ENCODE assay signal across 1 cellular context in the genomic region with DNA sequence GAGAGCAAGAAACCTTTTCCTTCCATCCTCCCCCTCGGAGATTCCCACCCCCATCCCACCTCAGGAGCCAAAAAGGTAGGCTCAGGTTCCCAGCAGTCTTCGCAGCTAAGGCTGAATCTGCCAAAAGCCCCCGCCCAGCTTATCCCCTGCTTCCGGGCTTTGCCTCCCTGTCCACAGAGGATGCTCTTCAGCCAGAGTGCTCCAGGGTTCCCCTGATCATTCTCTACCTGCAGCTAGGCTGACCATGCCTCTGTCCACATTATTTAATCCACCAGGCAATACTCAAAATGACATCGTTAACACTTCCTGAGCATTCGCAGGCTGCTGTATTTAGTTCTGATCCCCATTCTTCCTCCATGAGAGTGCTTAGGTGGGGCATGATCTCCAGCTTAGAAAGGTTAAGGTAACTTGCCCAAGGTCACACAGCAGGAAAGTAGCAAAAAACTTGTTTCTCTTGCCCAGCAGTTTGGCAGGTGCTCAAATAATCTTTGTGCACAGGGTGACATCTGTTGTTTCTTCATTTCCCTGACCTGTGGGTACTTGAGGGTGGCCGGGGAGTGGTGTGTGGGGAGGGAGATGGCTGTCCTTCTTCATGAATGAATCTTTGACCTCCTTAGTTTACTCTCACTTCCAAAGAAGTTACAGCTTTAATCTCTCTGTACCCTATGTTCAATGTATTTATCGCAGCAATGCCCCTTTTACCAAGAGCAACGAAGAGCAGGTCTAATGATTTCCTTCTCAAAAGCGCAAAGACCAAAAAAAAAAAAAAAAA.
TF ChIP-seq lines count a peak whose summit lies in the region.

No MANE protein-coding gene starts in this region.

TF ChIP-seq in HEK293, 187 proteins besides CTCF, POLR2A, EP300 and RAD21 (continued from another document):
- TF ChIP-seq, protein P1, sequence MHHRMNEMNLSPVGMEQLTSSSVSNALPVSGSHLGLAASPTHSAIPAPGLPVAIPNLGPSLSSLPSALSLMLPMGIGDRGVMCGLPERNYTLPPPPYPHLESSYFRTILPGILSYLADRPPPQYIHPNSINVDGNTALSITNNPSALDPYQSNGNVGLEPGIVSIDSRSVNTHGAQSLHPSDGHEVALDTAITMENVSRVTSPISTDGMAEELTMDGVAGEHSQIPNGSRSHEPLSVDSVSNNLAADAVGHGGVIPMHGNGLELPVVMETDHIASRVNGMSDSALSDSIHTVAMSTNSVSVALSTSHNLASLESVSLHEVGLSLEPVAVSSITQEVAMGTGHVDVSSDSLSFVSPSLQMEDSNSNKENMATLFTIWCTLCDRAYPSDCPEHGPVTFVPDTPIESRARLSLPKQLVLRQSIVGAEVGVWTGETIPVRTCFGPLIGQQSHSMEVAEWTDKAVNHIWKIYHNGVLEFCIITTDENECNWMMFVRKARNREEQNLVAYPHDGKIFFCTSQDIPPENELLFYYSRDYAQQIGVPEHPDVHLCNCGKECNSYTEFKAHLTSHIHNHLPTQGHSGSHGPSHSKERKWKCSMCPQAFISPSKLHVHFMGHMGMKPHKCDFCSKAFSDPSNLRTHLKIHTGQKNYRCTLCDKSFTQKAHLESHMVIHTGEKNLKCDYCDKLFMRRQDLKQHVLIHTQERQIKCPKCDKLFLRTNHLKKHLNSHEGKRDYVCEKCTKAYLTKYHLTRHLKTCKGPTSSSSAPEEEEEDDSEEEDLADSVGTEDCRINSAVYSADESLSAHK (tag by site-specific recombination; IDR thresholded peaks at IDR 0.05) = no peak
- TF ChIP-seq ZBTB8A (tag by site-specific recombination; IDR thresholded peaks at IDR 0.05) (no peak), ZFP69B (tag by site-specific recombination; IDR thresholded peaks at IDR 0.05) (peak; percentile 43; the same call in 1 of the 2 replicates), WT1 (tag by site-specific recombination; IDR thresholded peaks at IDR 0.05) (peak; percentile 39; the same call in 1 of the 2 replicates), ZNF600 (tag by site-specific recombination; IDR thresholded peaks at IDR 0.05) (no peak), ZNF792 (tag by site-specific recombination; IDR thresholded peaks at IDR 0.05) (no peak), ZBTB20 (tag by site-specific recombination; IDR thresholded peaks at IDR 0.05) (peak; percentile 54), KLF8 (tag by site-specific recombination; IDR thresholded peaks at IDR 0.05) (0 out of 2 replicates have a peak, but pooled peaks have one; percentile 19), ZEB2 (tag by site-specific recombination; IDR thresholded peaks at IDR 0.05) (0 out of 2 replicates have a peak, but pooled peaks have one; percentile 25)
- TF ChIP-seq, protein P2, sequence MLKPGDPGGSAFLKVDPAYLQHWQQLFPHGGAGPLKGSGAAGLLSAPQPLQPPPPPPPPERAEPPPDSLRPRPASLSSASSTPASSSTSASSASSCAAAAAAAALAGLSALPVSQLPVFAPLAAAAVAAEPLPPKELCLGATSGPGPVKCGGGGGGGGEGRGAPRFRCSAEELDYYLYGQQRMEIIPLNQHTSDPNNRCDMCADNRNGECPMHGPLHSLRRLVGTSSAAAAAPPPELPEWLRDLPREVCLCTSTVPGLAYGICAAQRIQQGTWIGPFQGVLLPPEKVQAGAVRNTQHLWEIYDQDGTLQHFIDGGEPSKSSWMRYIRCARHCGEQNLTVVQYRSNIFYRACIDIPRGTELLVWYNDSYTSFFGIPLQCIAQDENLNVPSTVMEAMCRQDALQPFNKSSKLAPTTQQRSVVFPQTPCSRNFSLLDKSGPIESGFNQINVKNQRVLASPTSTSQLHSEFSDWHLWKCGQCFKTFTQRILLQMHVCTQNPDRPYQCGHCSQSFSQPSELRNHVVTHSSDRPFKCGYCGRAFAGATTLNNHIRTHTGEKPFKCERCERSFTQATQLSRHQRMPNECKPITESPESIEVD (tag by site-specific recombination; IDR thresholded peaks at IDR 0.05) = peak; percentile 58; the same call in 1 of the 2 replicates
- TF ChIP-seq, protein P3, sequence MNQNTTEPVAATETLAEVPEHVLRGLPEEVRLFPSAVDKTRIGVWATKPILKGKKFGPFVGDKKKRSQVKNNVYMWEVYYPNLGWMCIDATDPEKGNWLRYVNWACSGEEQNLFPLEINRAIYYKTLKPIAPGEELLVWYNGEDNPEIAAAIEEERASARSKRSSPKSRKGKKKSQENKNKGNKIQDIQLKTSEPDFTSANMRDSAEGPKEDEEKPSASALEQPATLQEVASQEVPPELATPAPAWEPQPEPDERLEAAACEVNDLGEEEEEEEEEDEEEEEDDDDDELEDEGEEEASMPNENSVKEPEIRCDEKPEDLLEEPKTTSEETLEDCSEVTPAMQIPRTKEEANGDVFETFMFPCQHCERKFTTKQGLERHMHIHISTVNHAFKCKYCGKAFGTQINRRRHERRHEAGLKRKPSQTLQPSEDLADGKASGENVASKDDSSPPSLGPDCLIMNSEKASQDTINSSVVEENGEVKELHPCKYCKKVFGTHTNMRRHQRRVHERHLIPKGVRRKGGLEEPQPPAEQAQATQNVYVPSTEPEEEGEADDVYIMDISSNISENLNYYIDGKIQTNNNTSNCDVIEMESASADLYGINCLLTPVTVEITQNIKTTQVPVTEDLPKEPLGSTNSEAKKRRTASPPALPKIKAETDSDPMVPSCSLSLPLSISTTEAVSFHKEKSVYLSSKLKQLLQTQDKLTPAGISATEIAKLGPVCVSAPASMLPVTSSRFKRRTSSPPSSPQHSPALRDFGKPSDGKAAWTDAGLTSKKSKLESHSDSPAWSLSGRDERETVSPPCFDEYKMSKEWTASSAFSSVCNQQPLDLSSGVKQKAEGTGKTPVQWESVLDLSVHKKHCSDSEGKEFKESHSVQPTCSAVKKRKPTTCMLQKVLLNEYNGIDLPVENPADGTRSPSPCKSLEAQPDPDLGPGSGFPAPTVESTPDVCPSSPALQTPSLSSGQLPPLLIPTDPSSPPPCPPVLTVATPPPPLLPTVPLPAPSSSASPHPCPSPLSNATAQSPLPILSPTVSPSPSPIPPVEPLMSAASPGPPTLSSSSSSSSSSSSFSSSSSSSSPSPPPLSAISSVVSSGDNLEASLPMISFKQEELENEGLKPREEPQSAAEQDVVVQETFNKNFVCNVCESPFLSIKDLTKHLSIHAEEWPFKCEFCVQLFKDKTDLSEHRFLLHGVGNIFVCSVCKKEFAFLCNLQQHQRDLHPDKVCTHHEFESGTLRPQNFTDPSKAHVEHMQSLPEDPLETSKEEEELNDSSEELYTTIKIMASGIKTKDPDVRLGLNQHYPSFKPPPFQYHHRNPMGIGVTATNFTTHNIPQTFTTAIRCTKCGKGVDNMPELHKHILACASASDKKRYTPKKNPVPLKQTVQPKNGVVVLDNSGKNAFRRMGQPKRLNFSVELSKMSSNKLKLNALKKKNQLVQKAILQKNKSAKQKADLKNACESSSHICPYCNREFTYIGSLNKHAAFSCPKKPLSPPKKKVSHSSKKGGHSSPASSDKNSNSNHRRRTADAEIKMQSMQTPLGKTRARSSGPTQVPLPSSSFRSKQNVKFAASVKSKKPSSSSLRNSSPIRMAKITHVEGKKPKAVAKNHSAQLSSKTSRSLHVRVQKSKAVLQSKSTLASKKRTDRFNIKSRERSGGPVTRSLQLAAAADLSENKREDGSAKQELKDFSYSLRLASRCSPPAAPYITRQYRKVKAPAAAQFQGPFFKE (tag by site-specific recombination; IDR thresholded peaks at IDR 0.05; ENCODE audit: borderline replicate concordance) = no peak
